1 cellular context compared by ENCODE assay signal in genomic region chr21:29121759-29122158, GRCh38.
TF ChIP-seq lines count a peak whose summit lies in the region.

No MANE protein-coding gene starts in this region.

TF ChIP-seq in GM23338, 12 proteins besides CTCF, POLR2A, EP300 and RAD21:
- TF ChIP-seq ZNF462 (CRISPR knock-in tag; IDR thresholded peaks at IDR 0.05) = no peak
- no peak for TF ChIP-seq CREB1 (CRISPR knock-in tag; IDR thresholded peaks at IDR 0.05; ENCODE audit: low read depth)
- no peak for TF ChIP-seq ZNF114 (CRISPR knock-in tag; IDR thresholded peaks at IDR 0.05)
- TF ChIP-seq JUNB (IDR thresholded peaks at IDR 0.05; ENCODE audit: unreplicated experiment) = no peak
- no peak for TF ChIP-seq ETS1 (IDR thresholded peaks at IDR 0.05)
- no peak for TF ChIP-seq STAT1 (IDR thresholded peaks at IDR 0.05; ENCODE audit: unreplicated experiment)
- no peak for TF ChIP-seq NANOG (IDR thresholded peaks at IDR 0.05; ENCODE audit: borderline replicate concordance)
- TF ChIP-seq ZNF331 (CRISPR knock-in tag; IDR thresholded peaks at IDR 0.05; ENCODE audit: low read depth) = no peak
- TF ChIP-seq EZH2phosphoT487 (IDR thresholded peaks at IDR 0.05; ENCODE audit: unreplicated experiment) = no peak
- no peak for TF ChIP-seq EZH2 (IDR thresholded peaks at IDR 0.05; ENCODE audit: low read depth, unreplicated experiment)
- no peak for TF ChIP-seq REST (IDR thresholded peaks at IDR 0.05; ENCODE audit: unreplicated experiment)
- no peak for TF ChIP-seq POLR2AphosphoS5 (IDR thresholded peaks at IDR 0.05; ENCODE audit: low read depth)
